In the genomic region with DNA sequence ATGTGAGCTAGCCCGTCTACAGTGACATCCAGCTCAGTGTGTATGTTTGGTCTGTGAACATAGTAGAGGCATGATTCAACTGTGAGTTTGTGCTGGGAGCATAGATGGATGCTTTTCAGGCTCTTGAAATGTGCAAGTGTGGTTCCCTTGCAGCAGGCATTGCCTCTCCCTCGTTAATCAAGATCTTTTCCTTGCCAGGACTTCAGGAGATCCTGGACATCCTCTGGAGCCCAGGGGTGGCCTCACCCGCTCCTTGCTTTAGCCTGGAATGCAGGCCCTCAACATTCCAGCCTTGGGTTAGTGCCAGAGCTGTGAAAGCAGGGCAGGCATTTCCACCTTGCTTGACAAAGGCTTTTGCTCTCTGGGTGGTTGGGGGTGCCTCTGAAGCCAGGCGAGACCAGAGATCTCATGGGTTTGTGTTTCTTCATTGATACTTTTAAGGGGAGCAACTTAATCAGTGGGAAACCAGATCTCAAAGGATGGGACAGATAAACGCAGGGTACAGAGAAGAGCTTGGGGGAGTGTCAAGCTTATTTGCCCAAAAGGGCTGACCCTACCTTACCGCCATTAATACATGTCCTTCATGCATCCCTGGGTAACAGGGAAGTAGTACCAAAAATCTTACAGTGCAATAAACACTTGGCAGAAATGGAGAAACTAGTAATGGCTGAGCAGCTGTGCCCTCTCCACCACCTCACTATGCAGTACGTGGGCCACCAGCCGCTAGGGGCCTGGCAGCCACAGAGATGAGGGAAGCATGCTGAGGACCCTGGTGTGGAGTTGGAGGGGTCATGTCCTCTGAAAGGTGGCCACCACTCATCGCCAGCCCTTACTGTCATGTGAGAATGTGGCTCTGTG, we compare ENCODE assay signal across 8 cellular contexts.
DNase-seq lines count a peak whose midpoint lies in the region; TF ChIP-seq lines count a peak whose summit lies in the region.

No MANE protein-coding gene starts in this region.

- H3K36me3 ChIP-seq in neuronal stem cell (replicated peaks in 1 of 2; ENCODE audit: control insufficient read depth in 2 of 2, insufficient read depth in 2 of 2, low read length in 2 of 2) = no peaks in the 10 kb centered on the region

- H4K8ac ChIP-seq in neuronal stem cell (ENCODE audit: low read depth, low read length) = no peak overlapping the region

- H2AK5ac ChIP-seq in neuronal stem cell (ENCODE audit: low read depth, low read length) = no peak overlapping the region

- no peak overlapping the region for H4K91ac ChIP-seq in neuronal stem cell (ENCODE audit: low read depth, low read length, poor library complexity)

- DNase-seq in DMS79 treated with DMSO at 0.1 percent for 48 hours (lab: John Stamatoyannopoulos, UW) (peak; percentile 13), neuronal stem cell (ENCODE audit: low spot score) (no peak), SW480 (ENCODE audit: low spot score) (no peak), NCI-H345 (lab: John Stamatoyannopoulos, UW) (no peak), NCI-H524 (lab: John Stamatoyannopoulos, UW) (no peak), NCI-H1048 (lab: John Stamatoyannopoulos, UW) (no peak)

- no peak overlapping the region for H3K4ac ChIP-seq in neuronal stem cell (ENCODE audit: low read length)

- no peak overlapping the region for H3K4me2 ChIP-seq in neuronal stem cell (ENCODE audit: insufficient read depth, low read length, poor library complexity, severe bottlenecking)

- H2AFZ ChIP-seq in neuronal stem cell (ENCODE audit: low read length) = no peak overlapping the region

- H3K79me1 ChIP-seq in neuronal stem cell (ENCODE audit: low read depth, low read length) = peaks cover 3% of the 10 kb centered on the region

- no peak overlapping the region for H3K23ac ChIP-seq in neuronal stem cell (ENCODE audit: low read depth, low read length, poor library complexity)

- H2BK15ac ChIP-seq in neuronal stem cell (ENCODE audit: low read length) = no peak overlapping the region

- no peak overlapping the region for H2BK12ac ChIP-seq in neuronal stem cell (ENCODE audit: low read length)

- H3K9ac ChIP-seq in neuronal stem cell (ENCODE audit: low read depth, low read length, poor library complexity) = no peak overlapping the region

- H3K4me3 ChIP-seq in neuronal stem cell (ENCODE audit: low read length in 2 of 2) = no peak overlapping the region

- H3K4me1 ChIP-seq in neuronal stem cell (ENCODE audit: control insufficient read depth in 2 of 2, insufficient read depth in 1 of 2, low read depth in 1 of 2, low read length in 2 of 2) = peaks cover 6 to 23% of the 10 kb centered on the region in 2 donors

- peaks cover 84% of the 10 kb centered on the region for H3K4me1 Mint-ChIP-seq in dendritic cell treated with granulocyte-macrophage colony-stimulating factor and Interleukin-4, amounts not matched to agents 40 ng/mL and 50 ng/mL, for 4 days (ENCODE audit: low read depth)

- H3K9me3 ChIP-seq in neuronal stem cell (replicated peaks in 1 of 2; ENCODE audit: control insufficient read depth in 2 of 2, insufficient read depth in 1 of 2, low read depth in 1 of 2, low read length in 2 of 2) = no peaks in the 10 kb centered on the region

- H3K27ac Mint-ChIP-seq in dendritic cell treated with granulocyte-macrophage colony-stimulating factor and Interleukin-4, amounts not matched to agents 40 ng/mL and 50 ng/mL, for 4 days = peak overlapping the region; percentile 58

- peak overlapping the region; percentile 49 for H3K18ac ChIP-seq in neuronal stem cell (ENCODE audit: low read length)

- no peak overlapping the region for H3K14ac ChIP-seq in neuronal stem cell (ENCODE audit: low read length)

- no CpG with 5 or more reads among the region's 9 CpGs for WGBS in neuronal stem cell (ENCODE audit: extremely low coverage in 2 of 2, insufficient read length in 2 of 2, insufficient replicate concordance in 1 of 2), 2 donors

- H3K36me3 Mint-ChIP-seq in dendritic cell treated with granulocyte-macrophage colony-stimulating factor and Interleukin-4, amounts not matched to agents 40 ng/mL and 50 ng/mL, for 4 days (ENCODE audit: low read depth) = peaks cover 64% of the 10 kb centered on the region

- no peak overlapping the region for H2BK5ac ChIP-seq in neuronal stem cell (ENCODE audit: low read length)

- no peak overlapping the region for H3K27ac ChIP-seq in neuronal stem cell (replicated peaks; ENCODE audit: low read length)

- no peaks in the 10 kb centered on the region for H3K27me3 Mint-ChIP-seq in dendritic cell treated with granulocyte-macrophage colony-stimulating factor and Interleukin-4, amounts not matched to agents 40 ng/mL and 50 ng/mL, for 4 days

- H3K9me3 Mint-ChIP-seq in dendritic cell treated with granulocyte-macrophage colony-stimulating factor and Interleukin-4, amounts not matched to agents 40 ng/mL and 50 ng/mL, for 4 days = no peaks in the 10 kb centered on the region

- TF ChIP-seq EP300 in Ishikawa (IDR thresholded peaks at IDR 0.05; ENCODE audit: borderline replicate concordance) = peak; percentile 96

- intact Hi-C loops in dendritic cell treated with granulocyte-macrophage colony-stimulating factor and Interleukin-4, amounts not matched to agents 40 ng/mL and 50 ng/mL, for 4 days (cut with micrococcal nuclease) = no loop called here

- H2BK120ac ChIP-seq in neuronal stem cell (ENCODE audit: low read depth, low read length) = no peak overlapping the region

- no peak overlapping the region for H3K4me3 Mint-ChIP-seq in dendritic cell treated with granulocyte-macrophage colony-stimulating factor and Interleukin-4, amounts not matched to agents 40 ng/mL and 50 ng/mL, for 4 days

- peak; percentile 46; the same call in 1 of the 2 replicates for TF ChIP-seq RAD21 in Ishikawa (IDR thresholded peaks at IDR 0.05; ENCODE audit: low read depth)

- H3K27me3 ChIP-seq in neuronal stem cell (ENCODE audit: control insufficient read depth in 3 of 3, insufficient read depth in 3 of 3, low read depth in 1 of 3, low read length in 3 of 3) = no peaks in the 10 kb centered on the region

TF ChIP-seq in Ishikawa, 13 proteins besides CTCF, POLR2A, EP300 and RAD21:
- TF ChIP-seq TEAD4 (IDR thresholded peaks at IDR 0.05) (peak; percentile 100), CEBPB (IDR thresholded peaks at IDR 0.05) (peak; percentile 81), NFIC (IDR thresholded peaks at IDR 0.05) (peak; percentile 100), ZBTB7A (IDR thresholded peaks at IDR 0.05; ENCODE audit: low read depth) (0 out of 2 replicates have a peak, but pooled peaks have one; percentile 51), YY1 (IDR thresholded peaks at IDR 0.05; ENCODE audit: low read depth) (peak; percentile 59), FOXM1 (IDR thresholded peaks at IDR 0.05; ENCODE audit: borderline replicate concordance, low read depth) (peak; percentile 93), TCF12 (IDR thresholded peaks at IDR 0.05; ENCODE audit: low read depth) (peak; percentile 97), CREB1 (IDR thresholded peaks at IDR 0.05; ENCODE audit: low read depth) (no peak), EGR1 (IDR thresholded peaks at IDR 0.05) (no peak)
- TF ChIP-seq, protein P1, sequence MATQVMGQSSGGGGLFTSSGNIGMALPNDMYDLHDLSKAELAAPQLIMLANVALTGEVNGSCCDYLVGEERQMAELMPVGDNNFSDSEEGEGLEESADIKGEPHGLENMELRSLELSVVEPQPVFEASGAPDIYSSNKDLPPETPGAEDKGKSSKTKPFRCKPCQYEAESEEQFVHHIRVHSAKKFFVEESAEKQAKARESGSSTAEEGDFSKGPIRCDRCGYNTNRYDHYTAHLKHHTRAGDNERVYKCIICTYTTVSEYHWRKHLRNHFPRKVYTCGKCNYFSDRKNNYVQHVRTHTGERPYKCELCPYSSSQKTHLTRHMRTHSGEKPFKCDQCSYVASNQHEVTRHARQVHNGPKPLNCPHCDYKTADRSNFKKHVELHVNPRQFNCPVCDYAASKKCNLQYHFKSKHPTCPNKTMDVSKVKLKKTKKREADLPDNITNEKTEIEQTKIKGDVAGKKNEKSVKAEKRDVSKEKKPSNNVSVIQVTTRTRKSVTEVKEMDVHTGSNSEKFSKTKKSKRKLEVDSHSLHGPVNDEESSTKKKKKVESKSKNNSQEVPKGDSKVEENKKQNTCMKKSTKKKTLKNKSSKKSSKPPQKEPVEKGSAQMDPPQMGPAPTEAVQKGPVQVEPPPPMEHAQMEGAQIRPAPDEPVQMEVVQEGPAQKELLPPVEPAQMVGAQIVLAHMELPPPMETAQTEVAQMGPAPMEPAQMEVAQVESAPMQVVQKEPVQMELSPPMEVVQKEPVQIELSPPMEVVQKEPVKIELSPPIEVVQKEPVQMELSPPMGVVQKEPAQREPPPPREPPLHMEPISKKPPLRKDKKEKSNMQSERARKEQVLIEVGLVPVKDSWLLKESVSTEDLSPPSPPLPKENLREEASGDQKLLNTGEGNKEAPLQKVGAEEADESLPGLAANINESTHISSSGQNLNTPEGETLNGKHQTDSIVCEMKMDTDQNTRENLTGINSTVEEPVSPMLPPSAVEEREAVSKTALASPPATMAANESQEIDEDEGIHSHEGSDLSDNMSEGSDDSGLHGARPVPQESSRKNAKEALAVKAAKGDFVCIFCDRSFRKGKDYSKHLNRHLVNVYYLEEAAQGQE (IDR thresholded peaks at IDR 0.05; ENCODE audit: low read depth) = no peak
- TF ChIP-seq, protein P2, sequence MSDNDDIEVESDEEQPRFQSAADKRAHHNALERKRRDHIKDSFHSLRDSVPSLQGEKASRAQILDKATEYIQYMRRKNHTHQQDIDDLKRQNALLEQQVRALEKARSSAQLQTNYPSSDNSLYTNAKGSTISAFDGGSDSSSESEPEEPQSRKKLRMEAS (IDR thresholded peaks at IDR 0.05) = peak; percentile 87
- TF ChIP-seq, protein P3, sequence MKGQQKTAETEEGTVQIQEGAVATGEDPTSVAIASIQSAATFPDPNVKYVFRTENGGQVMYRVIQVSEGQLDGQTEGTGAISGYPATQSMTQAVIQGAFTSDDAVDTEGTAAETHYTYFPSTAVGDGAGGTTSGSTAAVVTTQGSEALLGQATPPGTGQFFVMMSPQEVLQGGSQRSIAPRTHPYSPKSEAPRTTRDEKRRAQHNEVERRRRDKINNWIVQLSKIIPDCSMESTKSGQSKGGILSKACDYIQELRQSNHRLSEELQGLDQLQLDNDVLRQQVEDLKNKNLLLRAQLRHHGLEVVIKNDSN (IDR thresholded peaks at IDR 0.05) = peak; percentile 52; the same call in 1 of the 2 replicates
